In genomic region chr15:40456299-40456712, GRCh38 we compare ENCODE assay signal across 18 cellular contexts. TPM values are rescaled to one million over a fixed set of nuclear protein-coding genes. Genes with fewer than 3 reads are reported as not detected.
DNase-seq lines count a peak whose midpoint lies in the region; ATAC-seq, FAIRE-seq and TF ChIP-seq lines count a peak whose summit lies in the region.
"Had no signal": no experiment of that assay in that cellular context is flagged by ENCODE, and none has a peak within 500 bp of the region (broad histone marks: within the 10 kb centered on the region; RNA-seq: fewer than 3 reads in every experiment).

No MANE protein-coding gene starts in this region.

- TF ChIP-seq POLR2A in GM12892 (IDR thresholded peaks at IDR 0.05; ENCODE audit: low read depth, low read length), result no peak

- peak overlapping the region in 6 of 7 donors; percentile 54 to 83 (median 74) for H3K27ac Mint-ChIP-seq in CD4-positive, alpha-beta memory T cell
- H3K27ac Mint-ChIP-seq in effector memory CD8-positive, alpha-beta T cell, result peak overlapping the region; percentile 88 to 92
- H3K27ac Mint-ChIP-seq in naive thymus-derived CD4-positive, alpha-beta T cell, result peak overlapping the region; percentile 4 to 96 (median 62)
- H3K27ac Mint-ChIP-seq: activated T-helper 2 cell treated with anti-CD3 and anti-CD28 coated beads, Interferon-gamma antibody, Interleukin-2, Interleukin-4, amounts not matched to agents 10 μg/mL and 5 μg/mL and 100 μg/mL, durations not matched to agents 14 hours and 24 hours and 36 hours had no signal

- no peak for FAIRE-seq in GM12892 (lab: Jason Lieb, UNC)
- FAIRE-seq: TTC549 had no signal

- no peak overlapping the region for H3K4me3 ChIP-seq in CD4-positive, alpha-beta memory T cell (ENCODE audit: low read length in 2 of 2)
- no peak overlapping the region for H3K4me3 ChIP-seq in naive thymus-derived CD4-positive, alpha-beta T cell (ENCODE audit: low read length)
- H3K4me3 ChIP-seq: dorsolateral prefrontal cortex, hepatocyte, thoracic aorta had no signal

- H3K27me3 ChIP-seq in CD4-positive, alpha-beta memory T cell (ENCODE audit: insufficient read depth, low read length), result no peaks in the 10 kb centered on the region
- H3K27me3 ChIP-seq in naive thymus-derived CD4-positive, alpha-beta T cell (ENCODE audit: control insufficient read depth in 2 of 2, insufficient read depth in 2 of 2, low read length in 2 of 2), result no peaks in the 10 kb centered on the region
- H3K27me3 ChIP-seq: dorsolateral prefrontal cortex, hepatocyte had no signal

- H3K4me1 ChIP-seq in CD4-positive, alpha-beta memory T cell (ENCODE audit: insufficient read depth, low read length), result peaks cover 62% of the 10 kb centered on the region
- H3K4me1 ChIP-seq in naive thymus-derived CD4-positive, alpha-beta T cell (ENCODE audit: control insufficient read depth in 2 of 2, insufficient read depth in 2 of 2, low read length in 2 of 2), result peaks cover 39 to 67% of the 10 kb centered on the region in 2 donors

- no peak for ATAC-seq in effector memory CD8-positive, alpha-beta T cell (replicated peaks)
- ATAC-seq in naive thymus-derived CD4-positive, alpha-beta T cell, result no peak
- ATAC-seq in GM21825 (IDR thresholded peaks at IDR 0.05; ENCODE audit: unreplicated experiment), result no peak

- no peak overlapping the region for H3K27ac ChIP-seq in CD4-positive, alpha-beta memory T cell (ENCODE audit: low read depth, low read length)
- H3K27ac ChIP-seq in naive thymus-derived CD4-positive, alpha-beta T cell (ENCODE audit: low read depth, low read length), result no peak overlapping the region
- H3K27ac ChIP-seq: dorsolateral prefrontal cortex, hepatocyte, thoracic aorta had no signal

- POLR2A ChIA-PET in CD4-positive, alpha-beta memory T cell (lab: Charles Lee; ENCODE audit: partially characterized antibody), result interaction anchor here (1.1 to 1.2 kb wide), 2 partner anchors 13 to 15 kb away, joined by 3 to 4 read pairs; partner anchors contain the start of gene BAHD1
- POLR2A ChIA-PET in naive thymus-derived CD4-positive, alpha-beta T cell (lab: Charles Lee), result interaction anchor here (0.6 to 2.0 kb wide), 4 partner anchors 9 to 131 kb away, joined by 3 to 6 read pairs (median 4); partner anchors contain the start of gene BAHD1

- no peaks in the 10 kb centered on the region for H3K9me3 Mint-ChIP-seq in CD4-positive, alpha-beta memory T cell
- no peaks in the 10 kb centered on the region for H3K9me3 Mint-ChIP-seq in effector memory CD8-positive, alpha-beta T cell
- H3K9me3 Mint-ChIP-seq in naive thymus-derived CD4-positive, alpha-beta T cell, result no peaks in the 10 kb centered on the region
- H3K9me3 Mint-ChIP-seq: activated CD8-positive, alpha-beta T cell treated with anti-CD3 and anti-CD28 coated beads for 36 hours; activated T-helper 2 cell treated with anti-CD3 and anti-CD28 coated beads, Interferon-gamma antibody, Interleukin-2, Interleukin-4, amounts not matched to agents 10 μg/mL and 5 μg/mL and 100 μg/mL, durations not matched to agents 14 hours and 24 hours and 36 hours; naive B cell had no signal

- peaks cover 0 to 15% of the 10 kb centered on the region in 2 donors for H3K36me3 Mint-ChIP-seq in CD4-positive, alpha-beta memory T cell
- H3K36me3 Mint-ChIP-seq in effector memory CD8-positive, alpha-beta T cell (ENCODE audit: insufficient read depth), result peaks cover 17% of the 10 kb centered on the region
- no peaks in the 10 kb centered on the region for H3K36me3 Mint-ChIP-seq in naive thymus-derived CD4-positive, alpha-beta T cell
- H3K36me3 Mint-ChIP-seq: naive B cell had no signal

- DNase-seq in CD4-positive, alpha-beta memory T cell, result no peak
- DNase-seq in HPDE6-E6E7 (ENCODE audit: extremely low spot score), result peak; percentile 58
- DNase-seq in effector memory CD8-positive, alpha-beta T cell, result no peak
- DNase-seq in naive thymus-derived CD4-positive, alpha-beta T cell, result no peak
- no peak for DNase-seq in effector CD4-positive, alpha-beta T cell
- no peak for DNase-seq in NCI-H2227 treated with DMSO at 0.1 percent for 48 hours (lab: John Stamatoyannopoulos, UW)
- no peak for DNase-seq in GM12892 (ENCODE audit: insufficient read length)
- DNase-seq: DMS79 treated with DMSO at 0.1 percent for 48 hours, naive B cell, NCI-H1436 treated with DMSO at 0.1 percent for 48 hours, NCI-H446 treated with DMSO at 0.1 percent for 48 hours had no signal

- H3K4me3 Mint-ChIP-seq in CD4-positive, alpha-beta memory T cell, result peak overlapping the region in 4 of 8 donors; percentile 17 to 56 (median 42)
- peak overlapping the region in 1 of 2 donors; percentile 75 for H3K4me3 Mint-ChIP-seq in effector memory CD8-positive, alpha-beta T cell
- peak overlapping the region in 7 of 10 donors; percentile 29 to 95 (median 77) for H3K4me3 Mint-ChIP-seq in naive thymus-derived CD4-positive, alpha-beta T cell
- H3K4me3 Mint-ChIP-seq: activated CD8-positive, alpha-beta T cell treated with anti-CD3 and anti-CD28 coated beads for 36 hours had no signal

- intact Hi-C loops in CD4-positive, alpha-beta memory T cell (cut with micrococcal nuclease), result no loop called here
- intact Hi-C loops in naive thymus-derived CD4-positive, alpha-beta T cell (cut with micrococcal nuclease), result no loop called here

- CTCF ChIA-PET in CD4-positive, alpha-beta memory T cell (lab: Charles Lee; ENCODE audit: partially characterized antibody), result interaction anchor here (0.7 kb wide), 1 partner anchor 51 kb away, joined by 3 read pairs; no protein-coding TSS in a partner anchor
- CTCF ChIA-PET in naive thymus-derived CD4-positive, alpha-beta T cell (lab: Charles Lee), result interaction anchor here (1.3 kb wide), 1 partner anchor 19 kb away, joined by 3 read pairs; no protein-coding TSS in a partner anchor

- H3K9me3 ChIP-seq in CD4-positive, alpha-beta memory T cell (ENCODE audit: control insufficient read depth in 1 of 2, low read length in 2 of 2), result no peaks in the 10 kb centered on the region
- H3K9me3 ChIP-seq in naive thymus-derived CD4-positive, alpha-beta T cell (ENCODE audit: control insufficient read depth in 2 of 3, low read length in 3 of 3), result no peaks in the 10 kb centered on the region
- H3K9me3 ChIP-seq: thoracic aorta had no signal

- peaks cover 44 to 73% (median 53%) of the 10 kb centered on the region in 4 donors for H3K4me1 Mint-ChIP-seq in CD4-positive, alpha-beta memory T cell
- H3K4me1 Mint-ChIP-seq in effector memory CD8-positive, alpha-beta T cell (ENCODE audit: low read depth in 2 of 2), result peaks cover 53 to 60% of the 10 kb centered on the region in 2 donors
- H3K4me1 Mint-ChIP-seq in naive thymus-derived CD4-positive, alpha-beta T cell, result peaks cover 56 to 75% (median 67%) of the 10 kb centered on the region in 7 donors

- H3K27me3 Mint-ChIP-seq in CD4-positive, alpha-beta memory T cell, result no peaks in the 10 kb centered on the region
- H3K27me3 Mint-ChIP-seq in effector memory CD8-positive, alpha-beta T cell, result no peaks in the 10 kb centered on the region
- H3K27me3 Mint-ChIP-seq in naive thymus-derived CD4-positive, alpha-beta T cell, result no peaks in the 10 kb centered on the region
- H3K27me3 Mint-ChIP-seq: activated CD8-positive, alpha-beta T cell treated with anti-CD3 and anti-CD28 coated beads for 36 hours; naive B cell had no signal

- peaks cover 14% of the 10 kb centered on the region for H3K36me3 ChIP-seq in CD4-positive, alpha-beta memory T cell (ENCODE audit: insufficient read depth, low read length)
- peaks cover 0 to 33% (median 0%) of the 10 kb centered on the region in 3 experiments for H3K36me3 ChIP-seq in naive thymus-derived CD4-positive, alpha-beta T cell (ENCODE audit: control insufficient read depth in 2 of 3, insufficient read depth in 3 of 3, low read length in 3 of 3)

RNA-seq across cellular contexts. Expression of gene CHST14, which starts 14.5 kb away (rescaled TPM):
- total RNA-seq in CD4-positive, alpha-beta memory T cell, result 10 to 100 TPM in 1 of 2 experiments, 1 to 10 TPM in 1; 9.1 to 10.5 TPM
- polyA plus RNA-seq in CD4-positive, alpha-beta memory T cell, result 1 to 10 TPM in 1 of 2 donors, under 1 TPM in 1; 0.64 to 1.5 TPM
- total RNA-seq in naive thymus-derived CD4-positive, alpha-beta T cell, result 10 to 100 TPM in 3 of 5 experiments, 1 to 10 TPM in 2; 7.3 to 12.5 (median 10.8) TPM
- 1 to 10 TPM in 1 of 2 donors, under 1 TPM in 1; 0.83 to 1.4 TPM for polyA plus RNA-seq in naive thymus-derived CD4-positive, alpha-beta T cell
- polyA plus RNA-seq in GM12892 (2012; ENCODE audit: missing spikeins), result 6.0 TPM

RNA-seq across cellular contexts. Expression of gene BAHD1, which starts 15.6 kb away (rescaled TPM):
- total RNA-seq in CD4-positive, alpha-beta memory T cell, result 10 to 100 TPM; 47.0 to 49.2 TPM
- 1 to 10 TPM; 1.5 to 4.6 TPM for polyA plus RNA-seq in CD4-positive, alpha-beta memory T cell
- total RNA-seq in naive thymus-derived CD4-positive, alpha-beta T cell, result 10 to 100 TPM; 28.4 to 48.8 (median 31.2) TPM
- polyA plus RNA-seq in naive thymus-derived CD4-positive, alpha-beta T cell, result 1 to 10 TPM; 2.2 to 3.9 TPM
- polyA plus RNA-seq in GM12892 (2012; ENCODE audit: missing spikeins), result 11.7 TPM

RNA-seq across cellular contexts. Expression of gene IVD, which starts 50.7 kb away (rescaled TPM):
- 10 to 100 TPM; 56.4 to 62.2 TPM for total RNA-seq in CD4-positive, alpha-beta memory T cell
- 10 to 100 TPM; 25.7 to 26.8 TPM for polyA plus RNA-seq in CD4-positive, alpha-beta memory T cell
- 10 to 100 TPM; 47.2 to 81.8 (median 64.7) TPM for total RNA-seq in naive thymus-derived CD4-positive, alpha-beta T cell
- polyA plus RNA-seq in naive thymus-derived CD4-positive, alpha-beta T cell, result 10 to 100 TPM; 27.1 to 42.4 TPM
- 29.4 TPM for polyA plus RNA-seq in GM12892 (2012; ENCODE audit: missing spikeins)
